ENCODE assay signal across 8 cellular contexts in the genomic region with DNA sequence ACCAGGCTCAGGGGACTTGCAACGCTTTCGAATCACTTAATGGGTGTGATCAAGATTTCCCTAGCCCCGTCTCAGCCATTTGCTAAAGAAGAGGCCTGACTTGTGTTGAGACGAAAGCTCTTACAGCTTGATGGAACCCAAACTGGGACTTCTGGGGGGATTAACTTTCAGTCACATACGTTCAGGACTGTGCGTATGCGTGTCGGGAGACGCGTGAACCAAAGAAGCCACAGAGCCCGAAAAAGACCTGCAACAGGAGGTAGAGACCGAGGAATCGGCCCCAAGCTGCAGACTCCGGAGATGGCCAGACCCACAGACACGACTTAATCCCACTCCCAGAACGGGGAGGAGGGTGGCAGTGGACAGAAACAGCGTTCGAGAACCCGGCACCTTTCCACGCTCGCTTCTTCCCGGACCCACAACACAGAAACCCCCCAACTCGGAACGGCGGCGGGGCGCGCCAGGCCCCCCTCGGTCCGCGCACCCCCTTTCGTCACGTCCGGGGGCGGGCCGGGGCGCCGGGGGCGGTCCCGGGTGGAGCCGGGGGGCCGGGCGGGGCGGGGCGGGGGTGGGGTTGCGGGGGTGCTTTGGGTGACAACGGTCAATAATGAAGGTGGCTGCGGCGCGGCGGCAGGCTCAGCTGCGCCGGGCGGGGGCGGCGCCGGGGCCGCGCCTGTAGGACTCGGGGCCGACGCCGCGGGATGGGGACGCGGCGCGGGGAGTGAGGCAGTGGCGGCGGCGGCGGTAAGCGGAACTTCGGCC. TPM values are rescaled to one million over a fixed set of nuclear protein-coding genes. Genes with fewer than 3 reads are reported as not detected.
DNase-seq lines count a peak whose midpoint lies in the region; ATAC-seq, FAIRE-seq and TF ChIP-seq lines count a peak whose summit lies in the region.

ATP11B (plus strand) TSS at position 604 of the 762 bp plus-strand sequence. CDS start 256 bp downstream, outside the sequence.

- H3K27ac ChIP-seq in astrocyte (ENCODE audit: low read depth, low read length) (peak within 1 kb of the TSS; percentile 89), vagina (peak within 1 kb of the TSS; percentile 95)

- H3K79me2 ChIP-seq in astrocyte (ENCODE audit: insufficient read depth, low read length): peaks cover 42% of the 10 kb centered on the region

- H3K36me3 Mint-ChIP-seq in astrocyte (ENCODE audit: low read depth, unreplicated experiment): no peaks in the 10 kb centered on the region

- peak within 1 kb of the TSS; percentile 86 for H3K9ac ChIP-seq in astrocyte (ENCODE audit: low read length)

- H3K4me1 Mint-ChIP-seq in astrocyte (ENCODE audit: low read depth, unreplicated experiment): peaks cover 7% of the 10 kb centered on the region

- ATAC-seq in GM18499 (IDR thresholded peaks at IDR 0.05; ENCODE audit: insufficient read depth, unreplicated experiment): peak; percentile 35
- peak; percentile 69 for ATAC-seq in HG02763 (IDR thresholded peaks at IDR 0.05; ENCODE audit: unreplicated experiment)

- H4K20me1 ChIP-seq in astrocyte (ENCODE audit: insufficient read depth, low read length): peaks cover 27% of the 10 kb centered on the region

- peak within 1 kb of the TSS; percentile 95 for H3K4me2 ChIP-seq in astrocyte (ENCODE audit: low read length)

- peak within 1 kb of the TSS; percentile 96 for H2AFZ ChIP-seq in astrocyte (ENCODE audit: low read depth, low read length)

- H3K27me3 ChIP-seq in astrocyte (ENCODE audit: insufficient read depth, low read length) (peaks cover 8% of the 10 kb centered on the region), vagina (no peaks in the 10 kb centered on the region)

- peak within 1 kb of the TSS; percentile 97 for H3K4me3 Mint-ChIP-seq in astrocyte (ENCODE audit: unreplicated experiment)

- H3K27ac Mint-ChIP-seq in astrocyte (ENCODE audit: unreplicated experiment): peak within 1 kb of the TSS; percentile 92

- H3K4me3 ChIP-seq in astrocyte (ENCODE audit: insufficient read depth, low read depth, low read length) (peak within 1 kb of the TSS; percentile 77), vagina (peak within 1 kb of the TSS; percentile 85 to 92)

- FAIRE-seq in astrocyte (lab: Jason Lieb, UNC): no peak

- intact Hi-C loops in vagina (cut with DNase I): no loop called here

- H3K9me3 ChIP-seq in astrocyte (ENCODE audit: insufficient read depth, low read depth, low read length) (no peaks in the 10 kb centered on the region), vagina (no peaks in the 10 kb centered on the region)

- peak in 1 of 2 donors; percentile 54 for TF ChIP-seq POLR2A in vagina (IDR thresholded peaks at IDR 0.05)

- H3K9me3 Mint-ChIP-seq in astrocyte (ENCODE audit: unreplicated experiment): no peaks in the 10 kb centered on the region

- peaks cover 7% of the 10 kb centered on the region for H3K27me3 Mint-ChIP-seq in astrocyte (ENCODE audit: low read depth, unreplicated experiment)

- H3K36me3 ChIP-seq in astrocyte (ENCODE audit: insufficient read depth, low read length) (no peaks in the 10 kb centered on the region), vagina (no peaks in the 10 kb centered on the region)

- TF ChIP-seq CTCF in astrocyte (IDR thresholded peaks at IDR 0.05; ENCODE audit: insufficient read depth, low read depth, low read length) (no peak), vagina (IDR thresholded peaks at IDR 0.05) (no peak)

- peak; percentile 77 for DNase-seq in NCI-H1436 (lab: John Stamatoyannopoulos, UW)
- peak; percentile 71 for DNase-seq in T-helper 22 cell (ENCODE audit: low read depth)
- peak; percentile 42 for DNase-seq in astrocyte (ENCODE audit: low read depth)
- peak; percentile 78 for DNase-seq in hepatic stellate cell (ENCODE audit: low spot score)
- peak; percentile 50 for DNase-seq in renal cortical epithelial cell (ENCODE audit: low read depth)
- DNase-seq in vagina (ENCODE audit: extremely low spot score in 2 of 2): peak in 1 of 2 donors; percentile 89

- peaks cover 10% of the 10 kb centered on the region for H3K4me1 ChIP-seq in astrocyte (ENCODE audit: insufficient read depth, low read length)
- peaks cover 33% of the 10 kb centered on the region for H3K4me1 ChIP-seq in vagina

RNA-seq across cellular contexts. Expression of gene ATP11B, which starts in this region (rescaled TPM):
- total RNA-seq in astrocyte (42.8 and 43.9 TPM in 2 replicates), renal cortical epithelial cell (59.9 and 69.8 TPM in 2 replicates), vagina (100 TPM)
